ENCODE assay signal across 21 cellular contexts in the genomic region with DNA sequence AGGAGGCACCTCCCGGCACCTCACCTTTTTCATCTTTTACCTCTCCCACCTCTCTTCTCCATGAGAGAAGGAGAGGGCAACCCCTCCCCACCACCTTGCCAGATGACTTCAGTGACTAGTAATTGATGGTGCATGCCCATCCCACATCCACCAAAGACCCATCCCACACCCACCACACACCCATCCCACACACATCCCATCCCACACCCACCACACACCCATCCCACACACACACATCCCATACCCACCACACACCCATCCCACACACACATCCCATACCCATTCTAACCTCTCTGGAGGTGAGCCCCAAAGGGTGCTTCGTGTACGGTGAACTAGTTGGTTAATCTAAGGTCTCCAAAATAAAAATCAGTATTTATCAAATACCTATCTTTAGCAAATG.
"Had no signal": no experiment of that assay in that cellular context is flagged by ENCODE, and none has a peak within 500 bp of the region (broad histone marks: within the 10 kb centered on the region; RNA-seq: fewer than 3 reads in every experiment).

No MANE protein-coding gene starts in this region.

- H3K9me3 ChIP-seq: ascending aorta, esophagus muscularis mucosa, heart left ventricle, spleen, testis, transverse colon, uterus had no signal

- H3K36me3 ChIP-seq: ascending aorta, esophagus muscularis mucosa, heart left ventricle, transverse colon, uterus had no signal

- H3K4me1 ChIP-seq: ascending aorta had no signal

- H3K36me3 Mint-ChIP-seq: natural killer cell had no signal

- H3K27ac ChIP-seq: ascending aorta, esophagus muscularis mucosa, foreskin keratinocyte, heart left ventricle, spleen, testis, transverse colon, uterus had no signal

- H3K27ac Mint-ChIP-seq: activated B cell treated with CpG ODN at 0.5 μM for 24 hours; activated CD8-positive, alpha-beta memory T cell treated with anti-CD3 and anti-CD28 coated beads, Interleukin-2, amount 10 ng/mL, durations not matched to agents 7 days and 5 days; activated CD8-positive, alpha-beta T cell treated with anti-CD3 and anti-CD28 coated beads, Interleukin-2, amount 10 ng/mL, durations not matched to agents 7 days and 5 days; activated naive CD8-positive, alpha-beta T cell treated with anti-CD3 and anti-CD28 coated beads for 36 hours; brain; natural killer cell; T-helper 2 cell treated with Interferon-gamma antibody and Interleukin-4, amounts not matched to agents 5 μg/mL and 100 μg/mL, for 36 hours had no signal

- H3K4me3 Mint-ChIP-seq: activated B cell treated with CpG ODN at 0.5 μM for 24 hours; activated CD8-positive, alpha-beta memory T cell treated with anti-CD3 and anti-CD28 coated beads, Interleukin-2, amount 10 ng/mL, durations not matched to agents 7 days and 5 days; activated CD8-positive, alpha-beta T cell treated with anti-CD3 and anti-CD28 coated beads, Interleukin-2, amount 10 ng/mL, durations not matched to agents 7 days and 5 days; activated naive CD8-positive, alpha-beta T cell treated with anti-CD3 and anti-CD28 coated beads for 36 hours; brain; natural killer cell; T-cell; T-helper 2 cell treated with Interferon-gamma antibody and Interleukin-4, amounts not matched to agents 5 μg/mL and 100 μg/mL, for 36 hours had no signal

- H3K27me3 Mint-ChIP-seq: activated B cell treated with CpG ODN at 0.5 μM for 24 hours; activated CD8-positive, alpha-beta memory T cell treated with anti-CD3 and anti-CD28 coated beads, Interleukin-2, amount 10 ng/mL, durations not matched to agents 7 days and 5 days; activated naive CD8-positive, alpha-beta T cell treated with anti-CD3 and anti-CD28 coated beads for 36 hours; brain; T-cell had no signal

- ATAC-seq: activated CD8-positive, alpha-beta memory T cell treated with anti-CD3 and anti-CD28 coated beads, Interleukin-2, amount 10 ng/mL, durations not matched to agents 7 days and 5 days; activated CD8-positive, alpha-beta T cell treated with anti-CD3 and anti-CD28 coated beads, Interleukin-2, amount 10 ng/mL, durations not matched to agents 7 days and 5 days; foreskin keratinocyte; heart left ventricle; natural killer cell; right cardiac atrium; stimulated activated naive CD8-positive, alpha-beta T cell treated with anti-CD3 and anti-CD28 coated beads, Interleukin-15, Interleukin-2, amounts not matched to agents 100 U/mL and 50 U/mL, for 24 hours; T-cell had no signal

- H3K27me3 ChIP-seq: ascending aorta, esophagus muscularis mucosa, foreskin keratinocyte, heart left ventricle, spleen, testis, transverse colon, uterus had no signal

- H3K9me3 Mint-ChIP-seq: activated B cell treated with CpG ODN at 0.5 μM for 24 hours; activated naive CD8-positive, alpha-beta T cell treated with anti-CD3 and anti-CD28 coated beads for 36 hours; natural killer cell; T-cell; T-helper 2 cell treated with Interferon-gamma antibody and Interleukin-4, amounts not matched to agents 5 μg/mL and 100 μg/mL, for 36 hours had no signal

- DNase-seq: activated B cell treated with CpG ODN at 0.5 μM for 24 hours; activated CD8-positive, alpha-beta memory T cell treated with anti-CD3 and anti-CD28 coated beads, Interleukin-2, amount 10 ng/mL, durations not matched to agents 7 days and 5 days; activated CD8-positive, alpha-beta T cell treated with anti-CD3 and anti-CD28 coated beads, Interleukin-2, amount 10 ng/mL, durations not matched to agents 7 days and 5 days; activated gamma-delta T cell treated with Interleukin-2 at 50 U/mL for 16 hours; activated naive CD8-positive, alpha-beta T cell treated with anti-CD3 and anti-CD28 coated beads for 36 hours; activated T-cell treated with anti-CD3 and anti-CD28 coated beads for 4 hours; cortex of kidney; foreskin keratinocyte; heart left ventricle; natural killer cell; right cardiac atrium; spleen; stimulated activated naive CD8-positive, alpha-beta T cell treated with anti-CD3 and anti-CD28 coated beads, Interleukin-15, Interleukin-2, amounts not matched to agents 100 U/mL and 50 U/mL, for 24 hours; T-cell; testis; transverse colon; uterus had no signal

- H3K4me3 ChIP-seq: ascending aorta, esophagus muscularis mucosa, heart left ventricle, spleen, testis, transverse colon, uterus had no signal
